31 cellular contexts compared by ENCODE assay signal in the genomic region with DNA sequence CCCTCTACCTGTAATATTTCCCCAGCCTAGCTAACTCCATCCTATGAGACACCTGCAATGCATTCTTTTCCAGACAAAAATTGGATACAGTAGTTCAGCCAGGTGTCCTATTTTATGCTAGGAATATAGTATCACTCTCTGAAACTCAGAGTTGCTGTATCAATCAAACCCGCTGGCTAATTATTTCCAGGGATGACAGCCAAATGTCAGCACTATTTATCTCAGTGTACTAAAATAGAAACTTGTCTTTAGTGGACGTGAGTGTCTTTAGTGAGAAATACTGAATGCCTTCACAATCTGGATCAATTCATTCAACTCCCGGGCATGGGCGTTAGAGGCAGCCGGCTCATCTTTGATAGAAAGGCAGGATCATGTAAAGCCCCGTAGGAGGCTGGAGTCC.
DNase-seq lines count a peak whose midpoint lies in the region; ATAC-seq and TF ChIP-seq lines count a peak whose summit lies in the region.
"Had no signal": no experiment of that assay in that cellular context is flagged by ENCODE, and none has a peak within 500 bp of the region (broad histone marks: within the 10 kb centered on the region; RNA-seq: fewer than 3 reads in every experiment).

No MANE protein-coding gene starts in this region.

- 29 to 47% (median 36%) methylated on average over 6 of the region's 6 CpGs for WGBS in heart left ventricle, 4 donors

- no peak overlapping the region for H3K27ac ChIP-seq in heart left ventricle
- no peak overlapping the region for H3K27ac ChIP-seq in right atrium auricular region
- H3K27ac ChIP-seq in left ventricle myocardium inferior (replicated peaks), result no peak overlapping the region
- H3K27ac ChIP-seq: 22Rv1; A549; BLaER1; BLaER1 treated with 17β-estradiol and CSF1 and Interleukin-3, amounts not matched to agents 10 nM and 100 nM; C4-2B had no signal

- TF ChIP-seq CTCF in heart left ventricle (IDR thresholded peaks at IDR 0.05) (no peak), right atrium auricular region (IDR thresholded peaks at IDR 0.05) (no peak), left ventricle myocardium inferior (IDR thresholded peaks at IDR 0.05; ENCODE audit: borderline replicate concordance) (no peak)

- peaks cover 0 to 3% (median 0%) of the 10 kb centered on the region in 9 donors for H3K27me3 ChIP-seq in heart left ventricle
- H3K27me3 ChIP-seq in right atrium auricular region, result no peaks in the 10 kb centered on the region
- H3K27me3 ChIP-seq in left ventricle myocardium inferior (ENCODE audit: low read depth), result no peaks in the 10 kb centered on the region
- H3K27me3 ChIP-seq: BE2C; BLaER1; BLaER1 treated with 17β-estradiol and CSF1 and Interleukin-3, amounts not matched to agents 10 nM and 100 nM had no signal

- ATAC-seq in Right ventricle myocardium inferior (peak; percentile 23), heart left ventricle (no peak), Right ventricle myocardium superior (ENCODE audit: poor library complexity) (peak; percentile 68), left ventricle myocardium superior (peak; percentile 51)
- ATAC-seq: A549; CD8-positive, alpha-beta T cell had no signal

- no peak for DNase-seq in Right ventricle myocardium inferior (ENCODE audit: missing footprints)
- DNase-seq in heart left ventricle, result no peak
- DNase-seq in Right ventricle myocardium superior, result no peak
- no peak for DNase-seq in right atrium auricular region (ENCODE audit: low spot score)
- no peak for DNase-seq in left ventricle myocardium superior
- DNase-seq in left ventricle myocardium inferior, result no peak
- DNase-seq: 8988T; ACHN; AML-193; BE2C; C1 segment of cervical spinal cord; Caco-2; Calu3; CD4-positive, alpha-beta memory T cell; CD4-positive, alpha-beta T cell; CD4-positive, CD25-positive, alpha-beta regulatory T cell; CD8-positive, alpha-beta memory T cell; CD8-positive, alpha-beta T cell; COR-L47; DMS 273 treated with DMSO at 0.1 percent for 48 hours; DMS153; DMS53; DMS79; DMS79 treated with DMSO at 0.1 percent for 48 hours; DND-41; EL had no signal

- TF ChIP-seq POLR2A in heart left ventricle (IDR thresholded peaks at IDR 0.05), result no peak

- H3K4me1 ChIP-seq in heart left ventricle, result no peaks in the 10 kb centered on the region
- H3K4me1 ChIP-seq in right atrium auricular region, result no peaks in the 10 kb centered on the region
- peaks cover 12% of the 10 kb centered on the region for H3K4me1 ChIP-seq in left ventricle myocardium inferior
- H3K4me1 ChIP-seq: A549; BE2C; BLaER1; BLaER1 treated with 17β-estradiol and CSF1 and Interleukin-3, amounts not matched to agents 10 nM and 100 nM; Caco-2 had no signal

- H3K9me3 ChIP-seq in heart left ventricle (peaks cover 0 to 7% (median 0%) of the 10 kb centered on the region in 12 donors), right atrium auricular region (no peaks in the 10 kb centered on the region), left ventricle myocardium inferior (replicated peaks) (peaks cover 11% of the 10 kb centered on the region)
- H3K9me3 ChIP-seq: A549; BE2C; BLaER1; BLaER1 treated with 17β-estradiol and CSF1 and Interleukin-3, amounts not matched to agents 10 nM and 100 nM; Caco-2 had no signal

- no peaks in the 10 kb centered on the region for H3K36me3 ChIP-seq in heart left ventricle
- H3K36me3 ChIP-seq in right atrium auricular region, result no peaks in the 10 kb centered on the region
- H3K36me3 ChIP-seq in left ventricle myocardium inferior, result no peaks in the 10 kb centered on the region
- H3K36me3 ChIP-seq: BE2C; BLaER1; BLaER1 treated with 17β-estradiol and CSF1 and Interleukin-3, amounts not matched to agents 10 nM and 100 nM had no signal

- intact Hi-C loops in Right ventricle myocardium inferior (cut with DNase I), result no loop called here
- intact Hi-C loops in heart left ventricle (cut with DNase I), result loop anchor here in 1 of 10 donors (5.0 kb wide), 1 partner anchor 375 kb away; no protein-coding TSS in a partner anchor
- intact Hi-C loops in Right ventricle myocardium superior (cut with DNase I), result no loop called here
- intact Hi-C loops in left ventricle myocardium superior (cut with micrococcal nuclease), result no loop called here
- intact Hi-C loops in left ventricle myocardium inferior (cut with micrococcal nuclease), result no loop called here

- H3K4me3 ChIP-seq in heart left ventricle (no peak overlapping the region), right atrium auricular region (no peak overlapping the region), left ventricle myocardium inferior (no peak overlapping the region)
- H3K4me3 ChIP-seq: A549; BLaER1; BLaER1 treated with 17β-estradiol and CSF1 and Interleukin-3, amounts not matched to agents 10 nM and 100 nM had no signal

Comparison
In these comparisons a context has a peak if more than half of its experiments do, and no peak if none do; other contexts are left out.
1. ATAC-seq: peak in Right ventricle myocardium inferior (single experiment), Right ventricle myocardium superior (single experiment) and left ventricle myocardium superior (single experiment); none in heart left ventricle (0 of 4).